19 cellular contexts compared by ENCODE assay signal in genomic region chr2:174623106-174623680, GRCh38. TPM values are rescaled to one million over a fixed set of nuclear protein-coding genes. Genes with fewer than 3 reads are reported as not detected.
DNase-seq lines count a peak whose midpoint lies in the region; ATAC-seq, FAIRE-seq and TF ChIP-seq lines count a peak whose summit lies in the region.
"Had no signal": no experiment of that assay in that cellular context is flagged by ENCODE, and none has a peak within 500 bp of the region (broad histone marks: within the 10 kb centered on the region; RNA-seq: fewer than 3 reads in every experiment).

No MANE protein-coding gene starts in this region.

- H3K27ac ChIP-seq in right lobe of liver: no peak overlapping the region
- H3K27ac ChIP-seq in HepG2 (ENCODE audit: extremely low read length, insufficient read depth, low read length): no peak overlapping the region
- H3K27ac ChIP-seq in aorta (ENCODE audit: low read depth in 1 of 2, low read length in 2 of 2): peak overlapping the region; percentile 31 to 41
- no peak overlapping the region for H3K27ac ChIP-seq in MM.1S (ENCODE audit: low read length)
- H3K27ac ChIP-seq: gastroesophageal sphincter, pancreas, SK-N-MC had no signal

- peak overlapping the region; percentile 27 for H3K27ac Mint-ChIP-seq in activated CD8-positive, alpha-beta T cell treated with anti-CD3 and anti-CD28 coated beads for 36 hours

- DNase-seq in right lobe of liver: no peak
- DNase-seq in HepG2 (ENCODE audit: low spot score): no peak
- no peak for DNase-seq in activated CD8-positive, alpha-beta T cell treated with anti-CD3 and anti-CD28 coated beads for 36 hours
- DNase-seq in aorta: no peak
- DNase-seq in MM.1S: no peak
- DNase-seq in stimulated activated CD4-positive, alpha-beta T cell treated with anti-CD3 and anti-CD28 coated beads, Interleukin-2, amount 100 ng/mL, for 48 hours: no peak
- no peak for DNase-seq in stimulated activated CD4-positive, alpha-beta T cell treated with anti-CD3 and anti-CD28 coated beads, Interleukin-1b, Interleukin-23, amount 100 ng/mL, for 48 hours
- DNase-seq: BE2C, KBM-7, NCI-H1436, NCI-H446, OCI-M1, pancreas, small intestine, substantia nigra had no signal

- in situ Hi-C loops in HepG2 (cut with HindIII; ENCODE audit: extremely low pct_ligation_motif_present, low pct_unique_long_range_greater_than_20kb): no loop called here

- no peak overlapping the region for H3K4me2 ChIP-seq in HepG2 (ENCODE audit: low read depth, low read length)
- H3K4me2 ChIP-seq in MM.1S (ENCODE audit: low read depth, low read length): no peak overlapping the region

- no peak overlapping the region for H3K4me3 Mint-ChIP-seq in activated CD8-positive, alpha-beta T cell treated with anti-CD3 and anti-CD28 coated beads for 36 hours

- CTCF ChIA-PET in HepG2 (lab: Yijun Ruan, JAX; ENCODE audit: low intra/inter-chr PET ratio, low total read pairs): no interaction called here
- CTCF ChIA-PET in activated CD8-positive, alpha-beta T cell treated with anti-CD3 and anti-CD28 coated beads for 36 hours (lab: Charles Lee): interaction anchor here (0.9 to 1.4 kb wide), 5 partner anchors 10 to 65 kb away, joined by 3 to 6 read pairs (median 4); no protein-coding TSS in a partner anchor

- H2AFZ ChIP-seq in HepG2 (ENCODE audit: low read length) (no peak overlapping the region), MM.1S (ENCODE audit: low read length) (no peak overlapping the region)

- H3K4me1 ChIP-seq in right lobe of liver (no peaks in the 10 kb centered on the region), HepG2 (ENCODE audit: insufficient read depth, low read length) (no peaks in the 10 kb centered on the region), aorta (ENCODE audit: control insufficient read depth in 1 of 2, insufficient read depth in 2 of 2, low read length in 2 of 2) (peaks cover 2 to 11% of the 10 kb centered on the region in 2 donors), MM.1S (ENCODE audit: low read length) (peaks cover 3% of the 10 kb centered on the region)
- H3K4me1 ChIP-seq: BE2C had no signal

- FAIRE-seq in HepG2 (lab: Jason Lieb, UNC): no peak
- FAIRE-seq: H1, pancreas, small intestine had no signal

- TF ChIP-seq RAD21 in HepG2 (CRISPR knock-in tag; IDR thresholded peaks at IDR 0.05): no peak

- no peak for TF ChIP-seq CTCF in right lobe of liver (IDR thresholded peaks at IDR 0.05)
- no peak for TF ChIP-seq CTCF in HepG2 (CRISPR knock-in tag; IDR thresholded peaks at IDR 0.05)
- TF ChIP-seq CTCF in activated CD8-positive, alpha-beta T cell treated with anti-CD3 and anti-CD28 coated beads for 36 hours (IDR thresholded peaks at IDR 0.05): no peak
- no peak for TF ChIP-seq CTCF in MM.1S (IDR thresholded peaks at IDR 0.05; ENCODE audit: low read length)

- H3F3A ChIP-seq in MM.1S (ENCODE audit: insufficient read depth, low read length): no peaks in the 10 kb centered on the region

- TF ChIP-seq EP300 in HepG2 (IDR thresholded peaks at IDR 0.05; ENCODE audit: low read depth in 2 of 2, low read length in 2 of 2) (no peak), HepG2 (CRISPR knock-in tag; IDR thresholded peaks at IDR 0.05; ENCODE audit: borderline replicate concordance) (no peak)

- no peak overlapping the region for H3K4me3 ChIP-seq in right lobe of liver
- H3K4me3 ChIP-seq in HepG2 (replicated peaks in 1 of 3; ENCODE audit: insufficient read depth in 1 of 3, low read depth in 2 of 3, low read length in 3 of 3): no peak overlapping the region
- H3K4me3 ChIP-seq in aorta (ENCODE audit: low read length in 2 of 2): no peak overlapping the region
- no peak overlapping the region for H3K4me3 ChIP-seq in MM.1S (ENCODE audit: low read length)
- H3K4me3 ChIP-seq: gastroesophageal sphincter, pancreas, SK-N-MC had no signal

- H3K27me3 Mint-ChIP-seq in activated CD8-positive, alpha-beta T cell treated with anti-CD3 and anti-CD28 coated beads for 36 hours: no peaks in the 10 kb centered on the region

- peaks cover 71% of the 10 kb centered on the region for H3K4me1 Mint-ChIP-seq in activated CD8-positive, alpha-beta T cell treated with anti-CD3 and anti-CD28 coated beads for 36 hours (ENCODE audit: low read depth)

- POLR2A ChIA-PET in HepG2 (lab: Yijun Ruan, JAX): no interaction called here
- POLR2A ChIA-PET in activated CD8-positive, alpha-beta T cell treated with anti-CD3 and anti-CD28 coated beads for 36 hours (lab: Charles Lee): interaction anchor here (0.6 to 14.4 kb wide), 4 partner anchors 10 to 64 kb away, joined by 3 to 283 read pairs (median 6); no protein-coding TSS in a partner anchor

- H3K27me3 ChIP-seq in right lobe of liver (no peaks in the 10 kb centered on the region), HepG2 (ENCODE audit: control insufficient read depth in 1 of 2, insufficient read depth in 2 of 2, low read length in 2 of 2) (peaks cover 0 to 3% of the 10 kb centered on the region in 2 experiments; a peak in 1 of 5 replicates), aorta (ENCODE audit: control insufficient read depth in 1 of 2, insufficient read depth in 2 of 2, low read length in 1 of 2) (no peaks in the 10 kb centered on the region), MM.1S (replicated peaks; ENCODE audit: insufficient read depth, low read length) (no peaks in the 10 kb centered on the region)
- H3K27me3 ChIP-seq: BE2C, gastroesophageal sphincter, pancreas had no signal

- H4K20me1 ChIP-seq in HepG2 (ENCODE audit: insufficient read depth, low read length) (no peaks in the 10 kb centered on the region), MM.1S (ENCODE audit: insufficient read depth, low read length) (no peaks in the 10 kb centered on the region)

- H3K9ac ChIP-seq in HepG2 (ENCODE audit: insufficient read depth, low read depth, low read length): no peak overlapping the region
- no peak overlapping the region for H3K9ac ChIP-seq in MM.1S (ENCODE audit: low read length)

- peaks cover 62% of the 10 kb centered on the region for H3K36me3 Mint-ChIP-seq in activated CD8-positive, alpha-beta T cell treated with anti-CD3 and anti-CD28 coated beads for 36 hours (ENCODE audit: low read depth)

- WGBS in right lobe of liver (ENCODE audit: insufficient coverage, low coverage, low lambda C conversion rate, missing lambda C conversion rate): 63% methylated on average over 2 of the region's 2 CpGs
- WGBS in HepG2 (ENCODE audit: low lambda C conversion rate): 3% methylated on average over 2 of the region's 2 CpGs
- 46 to 53% methylated on average over 2 of the region's 2 CpGs for WGBS in aorta, 2 donors

- peak in 3 of 4 donors; percentile 20 to 53 (median 38) for ATAC-seq in right lobe of liver
- ATAC-seq in HepG2: no peak
- ATAC-seq in GM19463 (IDR thresholded peaks at IDR 0.05; ENCODE audit: unreplicated experiment): peak; percentile 26
- ATAC-seq in activated CD8-positive, alpha-beta T cell treated with anti-CD3 and anti-CD28 coated beads for 36 hours: no peak
- no peak for ATAC-seq in aorta (ENCODE audit: low FRiP score)
- ATAC-seq: gastroesophageal sphincter had no signal

- H3K9me2 ChIP-seq in MM.1S (replicated peaks; ENCODE audit: insufficient read depth, low read length): no peaks in the 10 kb centered on the region

- TF ChIP-seq POLR2A in right lobe of liver (IDR thresholded peaks at IDR 0.05) (no peak), HepG2 (IDR thresholded peaks at IDR 0.05; ENCODE audit: insufficient read depth in 1 of 2, low read depth in 2 of 2, low read length in 2 of 2) (no peak)

- no peaks in the 10 kb centered on the region for H3K9me3 ChIP-seq in right lobe of liver
- H3K9me3 ChIP-seq in HepG2 (ENCODE audit: low read length): no peaks in the 10 kb centered on the region
- H3K9me3 ChIP-seq in aorta (ENCODE audit: control insufficient read depth, low read length): no peaks in the 10 kb centered on the region
- H3K9me3 ChIP-seq in MM.1S (replicated peaks; ENCODE audit: insufficient read depth, low read length): no peaks in the 10 kb centered on the region
- H3K9me3 ChIP-seq: BE2C, gastroesophageal sphincter, pancreas had no signal

- intact Hi-C loops in right lobe of liver (cut with DNase I) (no loop called here), HepG2 (cut with micrococcal nuclease; ENCODE audit: unreplicated experiment) (no loop called here), aorta (cut with DNase I) (no loop called here)
- intact Hi-C loops in activated CD8-positive, alpha-beta T cell treated with anti-CD3 and anti-CD28 coated beads for 36 hours (cut with micrococcal nuclease): no loop called here

- H3K9me3 Mint-ChIP-seq in activated CD8-positive, alpha-beta T cell treated with anti-CD3 and anti-CD28 coated beads for 36 hours: no peaks in the 10 kb centered on the region

- H3K79me2 ChIP-seq in HepG2 (ENCODE audit: insufficient read depth, low read length): no peaks in the 10 kb centered on the region
- H3K79me2 ChIP-seq in MM.1S (ENCODE audit: low read length): peaks cover 85% of the 10 kb centered on the region

- H3K36me3 ChIP-seq in right lobe of liver: no peaks in the 10 kb centered on the region
- H3K36me3 ChIP-seq in HepG2 (replicated peaks in 1 of 2; ENCODE audit: control insufficient read depth in 1 of 2, insufficient read depth in 2 of 2, low read length in 2 of 2): no peaks in the 10 kb centered on the region
- H3K36me3 ChIP-seq in aorta (ENCODE audit: control insufficient read depth in 1 of 2, insufficient read depth in 2 of 2, low read length in 1 of 2): no peaks in the 10 kb centered on the region
- no peaks in the 10 kb centered on the region for H3K36me3 ChIP-seq in MM.1S (replicated peaks; ENCODE audit: insufficient read depth, low read length)
- H3K36me3 ChIP-seq: BE2C, pancreas had no signal

- no TSS peak for BruUV-seq in HepG2 (replicated peaks; lab: Mats Ljungman, UMichigan)

RNA-seq across cellular contexts. Expression of gene WIPF1, which starts 25.6 kb away (rescaled TPM):
- total RNA-seq in right lobe of liver: 10 to 100 TPM in 1 of 6 experiments, 1 to 10 TPM in 5; 5.0 to 15.3 (median 7.1) TPM
- total RNA-seq in HepG2 (2016; rRNA removed; fragmentation: Illumina TruSeq; extraction: Trizol): not detected in 2 replicates
- total RNA-seq in HepG2 (2016; cell fraction: cytosol; rRNA removed; fragmentation: Illumina TruSeq; extraction: Trizol; ENCODE audit: low read depth): not detected in 2 replicates
- total RNA-seq in HepG2 (2016; cell fraction: insoluble cytoplasmic fraction; rRNA removed; fragmentation: Illumina TruSeq; extraction: Trizol): not detected in 2 replicates
- total RNA-seq in HepG2 (2016; cell fraction: membrane; rRNA removed; fragmentation: Illumina TruSeq; extraction: Trizol): not detected in 2 replicates
- total RNA-seq in HepG2 (2016; cell fraction: nucleus; rRNA removed; fragmentation: Illumina TruSeq; extraction: Trizol): not detected in 2 replicates
- polyA plus RNA-seq in HepG2 (2011; rRNA removed): 0.01 TPM in 1 of 2 replicates, not detected in the other
- polyA plus RNA-seq in HepG2 (2011; cell fraction: cytosol; rRNA removed): 0.04 TPM in 1 of 2 replicates, not detected in the other
- polyA plus RNA-seq in HepG2 (2011; cell fraction: nucleus; rRNA removed): 0.03 TPM in 1 of 2 replicates, not detected in the other
- not detected in 2 replicates for polyA plus RNA-seq in HepG2 (2012)
- polyA plus RNA-seq in HepG2 (2016; cell fraction: cytosol; fragmentation: Illumina TruSeq; extraction: Trizol; ENCODE audit: low read depth): not detected in 2 replicates
- polyA plus RNA-seq in HepG2 (2016; cell fraction: insoluble cytoplasmic fraction; fragmentation: Illumina TruSeq; extraction: Trizol; ENCODE audit: low read depth): not detected in 2 replicates
- polyA plus RNA-seq in HepG2 (2016; cell fraction: membrane; fragmentation: Illumina TruSeq; extraction: Trizol; ENCODE audit: low read depth): not detected in 2 replicates
- polyA plus RNA-seq in HepG2 (2016; cell fraction: nucleus; fragmentation: Illumina TruSeq; extraction: Trizol; ENCODE audit: insufficient read depth, low read depth): not detected in 2 replicates
- 0.16 TPM in 1 of 2 replicates, not detected in the other for polyA minus RNA-seq in HepG2 (2011; rRNA and poly(A)+ RNA removed; ENCODE audit: low replicate concordance)
- polyA minus RNA-seq in HepG2 (2011; cell fraction: cytosol; rRNA and poly(A)+ RNA removed): not detected in 2 replicates
- not detected in 2 replicates for polyA minus RNA-seq in HepG2 (2011; cell fraction: nucleus; rRNA and poly(A)+ RNA removed)
- 100 to 1,000 TPM; 361 to 365 TPM for total RNA-seq in activated CD8-positive, alpha-beta T cell treated with anti-CD3 and anti-CD28 coated beads for 36 hours
- total RNA-seq in aorta: 100 to 1,000 TPM; 107 to 118 TPM
- 10 to 100 TPM; 40.9 to 51.7 TPM for polyA plus RNA-seq in aorta

Comparison
In these comparisons a context has a peak if more than half of its experiments do, and no peak if none do; other contexts are left out.
1. ATAC-seq: peak in right lobe of liver (3 of 4) and GM19463 (single experiment); none in HepG2 (single experiment), activated CD8-positive, alpha-beta T cell treated with anti-CD3 and anti-CD28 coated beads for 36 hours (single experiment) and aorta (single experiment).
2. H3K27ac ChIP-seq: peak in aorta (2 of 2); none in right lobe of liver (0 of 3), HepG2 (single experiment) and MM.1S (single experiment).
3. RNA of gene WIPF1, which starts 25.6 kb away (total RNA-seq): 361 to 365 TPM in activated CD8-positive, alpha-beta T cell treated with anti-CD3 and anti-CD28 coated beads for 36 hours and 107 to 118 TPM in aorta; 5.0 to 15.3 TPM in right lobe of liver and not detected in HepG2; every median in the first group is over 4 times any median in the second.